Comparison of ENCODE assay signal across 18 cellular contexts in the genomic region with DNA sequence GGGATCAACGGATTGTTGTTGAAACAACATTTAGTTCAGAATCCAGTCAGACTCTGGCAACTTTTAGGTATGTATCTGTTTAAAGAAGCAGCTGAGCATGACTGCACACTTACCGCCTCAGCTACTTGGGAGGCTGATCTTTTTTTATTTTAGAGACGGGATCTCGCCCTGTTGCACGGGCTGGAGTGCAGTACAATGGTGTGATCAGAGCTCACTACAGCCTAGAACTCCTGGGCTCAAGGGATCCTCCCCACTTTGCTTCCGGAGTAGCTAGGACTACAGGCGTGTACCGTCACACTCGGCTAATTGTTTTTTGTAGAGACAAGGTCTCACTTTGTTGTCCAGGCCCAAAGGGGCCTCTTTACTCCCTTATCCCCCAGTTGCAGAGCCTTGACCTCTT. TPM values are rescaled to one million over a fixed set of nuclear protein-coding genes. Genes with fewer than 3 reads are reported as not detected.
DNase-seq lines count a peak whose midpoint lies in the region; ATAC-seq and TF ChIP-seq lines count a peak whose summit lies in the region.
"Had no signal": no experiment of that assay in that cellular context is flagged by ENCODE, and none has a peak within 500 bp of the region (broad histone marks: within the 10 kb centered on the region; RNA-seq: fewer than 3 reads in every experiment).

No MANE protein-coding gene starts in this region.

- peak overlapping the region; percentile 17 for H3K27ac ChIP-seq in CD4-positive, alpha-beta T cell (ENCODE audit: low read depth, low read length)
- no peak overlapping the region for H3K27ac ChIP-seq in naive thymus-derived CD4-positive, alpha-beta T cell (ENCODE audit: low read depth, low read length)
- no peak overlapping the region for H3K27ac ChIP-seq in psoas muscle
- H3K27ac ChIP-seq: prostate gland had no signal

- H3K27me3 ChIP-seq in CD4-positive, alpha-beta T cell (ENCODE audit: control insufficient read depth, insufficient read depth, low read length) = no peaks in the 10 kb centered on the region
- H3K27me3 ChIP-seq in naive thymus-derived CD4-positive, alpha-beta T cell (ENCODE audit: control insufficient read depth in 2 of 2, insufficient read depth in 2 of 2, low read length in 2 of 2) = no peaks in the 10 kb centered on the region
- H3K27me3 ChIP-seq in psoas muscle (ENCODE audit: insufficient read depth in 3 of 3, low read length in 2 of 3) = no peaks in the 10 kb centered on the region

- no peak for TF ChIP-seq CTCF in CD4-positive, alpha-beta T cell (IDR thresholded peaks at IDR 0.05)
- no peak for TF ChIP-seq CTCF in psoas muscle (IDR thresholded peaks at IDR 0.05)

- intact Hi-C loops in CD4-positive, alpha-beta T cell (cut with DNase I, micrococcal nuclease) = no loop called here
- intact Hi-C loops in naive thymus-derived CD4-positive, alpha-beta T cell (cut with micrococcal nuclease) = no loop called here
- intact Hi-C loops in psoas muscle (cut with DNase I) = no loop called here

- no peak for ATAC-seq in CD4-positive, alpha-beta T cell (ENCODE audit: poor library complexity)
- ATAC-seq in naive thymus-derived CD4-positive, alpha-beta T cell = no peak
- ATAC-seq in psoas muscle = no peak
- no peak for ATAC-seq in SK-N-SH treated with all-trans-retinoic acid at 6 μM for 48 hours
- ATAC-seq: HCT116 had no signal

- DNase-seq in CD4-positive, alpha-beta T cell = no peak
- DNase-seq in Caki2 (ENCODE audit: low read depth) (peak; percentile 64), psoas muscle (no peak), NCI-H1436 (lab: John Stamatoyannopoulos, UW) (no peak)
- DNase-seq in activated naive CD8-positive, alpha-beta T cell treated with anti-CD3 and anti-CD28 coated beads for 36 hours = no peak
- no peak for DNase-seq in naive thymus-derived CD4-positive, alpha-beta T cell
- DNase-seq: amygdala; central memory CD4-positive, alpha-beta T cell; effector CD4-positive, alpha-beta T cell; GF-D8; head of caudate nucleus; NCI-H187 treated with DMSO at 0.1 percent for 48 hours; Right ventricle myocardium superior; small intestine; stimulated activated CD4-positive, alpha-beta T cell treated with anti-CD3 and anti-CD28 coated beads, Interleukin-4, amount 100 ng/mL, for 1 hour had no signal

- in situ Hi-C loops in Caki2 (cut with HindIII; ENCODE audit: low pct_unique_long_range_greater_than_20kb, low sequenced_read_pairs) = no loop called here

- POLR2A ChIA-PET in CD4-positive, alpha-beta T cell (lab: Charles Lee) = interaction anchor here (0.7 to 4.3 kb wide), 2 partner anchors 10 to 22 kb away, joined by 6 to 40 read pairs; no protein-coding TSS in a partner anchor
- POLR2A ChIA-PET in naive thymus-derived CD4-positive, alpha-beta T cell (lab: Charles Lee) = interaction anchor here (0.6 to 1.6 kb wide), 2 partner anchors 22 to 50 kb away, joined by 4 read pairs; no protein-coding TSS in a partner anchor

- peaks cover 33% of the 10 kb centered on the region for H3K4me1 Mint-ChIP-seq in CD4-positive, alpha-beta T cell (ENCODE audit: low read depth)
- peaks cover 16% of the 10 kb centered on the region for H3K4me1 Mint-ChIP-seq in activated naive CD8-positive, alpha-beta T cell treated with anti-CD3 and anti-CD28 coated beads for 36 hours
- peaks cover 7 to 41% (median 23%) of the 10 kb centered on the region in 7 donors for H3K4me1 Mint-ChIP-seq in naive thymus-derived CD4-positive, alpha-beta T cell

- H3K27ac Mint-ChIP-seq in CD4-positive, alpha-beta T cell = peak overlapping the region; percentile 91
- H3K27ac Mint-ChIP-seq in activated naive CD8-positive, alpha-beta T cell treated with anti-CD3 and anti-CD28 coated beads for 36 hours = no peak overlapping the region
- H3K27ac Mint-ChIP-seq in naive thymus-derived CD4-positive, alpha-beta T cell = peak overlapping the region in 7 of 9 donors; percentile 23 to 57 (median 46)

- CTCF ChIA-PET in CD4-positive, alpha-beta T cell (lab: Charles Lee) = no interaction called here
- CTCF ChIA-PET in naive thymus-derived CD4-positive, alpha-beta T cell (lab: Charles Lee) = interaction anchor here (0.8 to 1.7 kb wide), 4 partner anchors 68 to 894 kb away, joined by 3 to 5 read pairs (median 4); no protein-coding TSS in a partner anchor

- peaks cover 23 to 28% of the 10 kb centered on the region in 2 donors for H3K4me1 ChIP-seq in naive thymus-derived CD4-positive, alpha-beta T cell (ENCODE audit: control insufficient read depth in 2 of 2, insufficient read depth in 2 of 2, low read length in 2 of 2)
- H3K4me1 ChIP-seq in psoas muscle = peaks cover 23% of the 10 kb centered on the region

- no peaks in the 10 kb centered on the region for H3K9me3 ChIP-seq in CD4-positive, alpha-beta T cell (ENCODE audit: control insufficient read depth, low read length)
- no peaks in the 10 kb centered on the region for H3K9me3 ChIP-seq in naive thymus-derived CD4-positive, alpha-beta T cell (ENCODE audit: control insufficient read depth in 2 of 3, low read length in 3 of 3)
- no peaks in the 10 kb centered on the region for H3K9me3 ChIP-seq in psoas muscle
- H3K9me3 ChIP-seq: prostate gland had no signal

- peaks cover 4 to 41% (median 11%) of the 10 kb centered on the region in 3 experiments for H3K36me3 ChIP-seq in naive thymus-derived CD4-positive, alpha-beta T cell (ENCODE audit: control insufficient read depth in 2 of 3, insufficient read depth in 3 of 3, low read length in 3 of 3)
- peaks cover 5 to 52% of the 10 kb centered on the region in 2 donors for H3K36me3 ChIP-seq in psoas muscle (ENCODE audit: insufficient read depth in 1 of 2, low read depth in 1 of 2)

- 88 to 97% (median 90%) methylated on average over 9 of the region's 9 CpGs for WGBS in psoas muscle, 3 donors

- H3K4me3 Mint-ChIP-seq in CD4-positive, alpha-beta T cell = peak overlapping the region; percentile 34
- H3K4me3 Mint-ChIP-seq in activated naive CD8-positive, alpha-beta T cell treated with anti-CD3 and anti-CD28 coated beads for 36 hours = peak overlapping the region; percentile 4
- H3K4me3 Mint-ChIP-seq in naive thymus-derived CD4-positive, alpha-beta T cell = peak overlapping the region in 8 of 10 donors; percentile 4 to 96 (median 45)

- H3K36me3 Mint-ChIP-seq in CD4-positive, alpha-beta T cell (ENCODE audit: low read depth) = peaks cover 37% of the 10 kb centered on the region
- H3K36me3 Mint-ChIP-seq in activated naive CD8-positive, alpha-beta T cell treated with anti-CD3 and anti-CD28 coated beads for 36 hours = peaks cover 9% of the 10 kb centered on the region
- peaks cover 0 to 13% (median 5%) of the 10 kb centered on the region in 5 donors for H3K36me3 Mint-ChIP-seq in naive thymus-derived CD4-positive, alpha-beta T cell

- no peak overlapping the region for H3K4me3 ChIP-seq in naive thymus-derived CD4-positive, alpha-beta T cell (ENCODE audit: low read length)
- no peak overlapping the region for H3K4me3 ChIP-seq in psoas muscle
- H3K4me3 ChIP-seq: prostate gland had no signal

- H3K9me3 Mint-ChIP-seq in CD4-positive, alpha-beta T cell = no peaks in the 10 kb centered on the region
- no peaks in the 10 kb centered on the region for H3K9me3 Mint-ChIP-seq in activated naive CD8-positive, alpha-beta T cell treated with anti-CD3 and anti-CD28 coated beads for 36 hours
- H3K9me3 Mint-ChIP-seq in naive thymus-derived CD4-positive, alpha-beta T cell = peaks cover 0 to 5% (median 0%) of the 10 kb centered on the region in 11 donors

- H3K27me3 Mint-ChIP-seq in CD4-positive, alpha-beta T cell = no peaks in the 10 kb centered on the region
- H3K27me3 Mint-ChIP-seq in activated naive CD8-positive, alpha-beta T cell treated with anti-CD3 and anti-CD28 coated beads for 36 hours = no peaks in the 10 kb centered on the region
- no peaks in the 10 kb centered on the region for H3K27me3 Mint-ChIP-seq in naive thymus-derived CD4-positive, alpha-beta T cell

TF ChIP-seq in SK-N-SH treated with all-trans-retinoic acid at 6 μM for 48 hours, 23 proteins besides CTCF, POLR2A, EP300 and RAD21 (continues in another document):
- TF ChIP-seq OSR1 (CRISPR knock-in tag; IDR thresholded peaks at IDR 0.05) = no peak
- no peak for TF ChIP-seq PPARA (CRISPR knock-in tag; IDR thresholded peaks at IDR 0.05; ENCODE audit: borderline replicate concordance)
- TF ChIP-seq ISL1 (CRISPR knock-in tag; IDR thresholded peaks at IDR 0.05) = no peak

RNA-seq across cellular contexts. Expression of gene SPG7, which starts 2.3 kb away (rescaled TPM):
- total RNA-seq in CD4-positive, alpha-beta T cell = 100 to 1,000 TPM; 163 to 167 TPM
- 58.6 and 65.0 TPM in 2 replicates for total RNA-seq in Caki2 (2014; rRNA removed; shearing (Covaris generic); ENCODE audit: low replicate concordance)
- total RNA-seq in activated naive CD8-positive, alpha-beta T cell treated with anti-CD3 and anti-CD28 coated beads for 36 hours = 10 to 100 TPM; 63.1 to 76.7 TPM
- 100 to 1,000 TPM; 129 to 181 (median 170) TPM for total RNA-seq in naive thymus-derived CD4-positive, alpha-beta T cell
- polyA plus RNA-seq in naive thymus-derived CD4-positive, alpha-beta T cell = 10 to 100 TPM; 48.6 to 56.6 TPM
- 10 to 100 TPM; 66.8 to 92.3 (median 87.3) TPM for total RNA-seq in psoas muscle
- 10 to 100 TPM; 57.5 to 95.3 (median 79.3) TPM for polyA plus RNA-seq in psoas muscle

RNA-seq across cellular contexts. Expression of gene ANKRD11, which starts 20.2 kb away (rescaled TPM):
- 100 to 1,000 TPM; 200 to 211 TPM for total RNA-seq in CD4-positive, alpha-beta T cell
- 48.0 and 56.3 TPM in 2 replicates for total RNA-seq in Caki2 (2014; rRNA removed; shearing (Covaris generic); ENCODE audit: low replicate concordance)
- 100 to 1,000 TPM; 129 to 142 TPM for total RNA-seq in activated naive CD8-positive, alpha-beta T cell treated with anti-CD3 and anti-CD28 coated beads for 36 hours
- total RNA-seq in naive thymus-derived CD4-positive, alpha-beta T cell = 100 to 1,000 TPM; 178 to 254 (median 240) TPM
- 10 to 100 TPM in 1 of 2 donors, 1 to 10 TPM in 1; 8.7 to 28.4 TPM for polyA plus RNA-seq in naive thymus-derived CD4-positive, alpha-beta T cell
- 10 to 100 TPM; 52.3 to 72.8 (median 63.8) TPM for total RNA-seq in psoas muscle
- polyA plus RNA-seq in psoas muscle = 10 to 100 TPM; 22.3 to 57.9 (median 43.3) TPM

RNA-seq across cellular contexts. Expression of gene RPL13, which starts 50.0 kb away (rescaled TPM):
- total RNA-seq in CD4-positive, alpha-beta T cell = 1,000 to 10,000 TPM; 4,971 to 5,051 TPM
- 4,469 and 5,108 TPM in 2 replicates for total RNA-seq in Caki2 (2014; rRNA removed; shearing (Covaris generic); ENCODE audit: low replicate concordance)
- total RNA-seq in activated naive CD8-positive, alpha-beta T cell treated with anti-CD3 and anti-CD28 coated beads for 36 hours = 1,000 to 10,000 TPM; 2,814 to 2,845 TPM
- total RNA-seq in naive thymus-derived CD4-positive, alpha-beta T cell = 1,000 to 10,000 TPM; 2,239 to 5,631 (median 5,332) TPM
- 1,000 to 10,000 TPM; 6,375 to 8,810 TPM for polyA plus RNA-seq in naive thymus-derived CD4-positive, alpha-beta T cell
- total RNA-seq in psoas muscle = 1,000 to 10,000 TPM; 1,039 to 1,769 (median 1,553) TPM
- polyA plus RNA-seq in psoas muscle = 1,000 to 10,000 TPM; 2,989 to 7,334 (median 5,467) TPM
